ENCODE assay signal across 8 cellular contexts in genomic region chr16:67645397-67646121, GRCh38. TPM values are rescaled to one million over a fixed set of nuclear protein-coding genes. Genes with fewer than 3 reads are reported as not detected.
DNase-seq lines count a peak whose midpoint lies in the region; ATAC-seq lines count a peak whose summit lies in the region.

No MANE protein-coding gene starts in this region.

- H3K4me1 ChIP-seq in HUES64 (ENCODE audit: insufficient read depth, low read length) (no peaks in the 10 kb centered on the region), duodenal mucosa (ENCODE audit: control insufficient read depth in 1 of 2, insufficient read depth in 2 of 2, low read length in 2 of 2) (peaks cover 0 to 12% of the 10 kb centered on the region in 2 donors)

- H3K36me3 Mint-ChIP-seq in activated CD8-positive, alpha-beta memory T cell treated with anti-CD3 and anti-CD28 coated beads, Interleukin-2, amount 10 ng/mL, durations not matched to agents 7 days and 5 days, result peaks cover 13% of the 10 kb centered on the region

- H3K36me3 ChIP-seq in HUES64 (ENCODE audit: insufficient read depth, low read length) (peaks cover 6% of the 10 kb centered on the region; the same call in 1 of the 2 replicates), duodenal mucosa (ENCODE audit: control insufficient read depth in 1 of 2, insufficient read depth in 2 of 2, low read length in 2 of 2) (peaks cover 0 to 4% of the 10 kb centered on the region in 2 donors)

- H3K9ac ChIP-seq in HUES64 (ENCODE audit: low read depth, low read length), result peak overlapping the region; percentile 72
- H3K9ac ChIP-seq in duodenal mucosa (ENCODE audit: low read depth in 1 of 2, low read length in 2 of 2), result peak overlapping the region; percentile 32 to 37

- H3K27me3 ChIP-seq in HUES64 (ENCODE audit: insufficient read depth, low read length) (peaks cover under 1% of the 10 kb centered on the region; the same call in 1 of the 2 replicates), duodenal mucosa (ENCODE audit: control insufficient read depth in 1 of 2, insufficient read depth in 2 of 2, low read length in 2 of 2) (peaks cover 38 to 40% of the 10 kb centered on the region in 2 donors)

- H3K27me3 Mint-ChIP-seq in activated CD8-positive, alpha-beta memory T cell treated with anti-CD3 and anti-CD28 coated beads, Interleukin-2, amount 10 ng/mL, durations not matched to agents 7 days and 5 days, result no peaks in the 10 kb centered on the region

- H3K27ac ChIP-seq in HUES64 (ENCODE audit: low read depth, low read length) (no peak overlapping the region), duodenal mucosa (ENCODE audit: low read depth, low read length) (no peak overlapping the region)

- peak; percentile 59 for DNase-seq in activated CD8-positive, alpha-beta memory T cell treated with anti-CD3 and anti-CD28 coated beads, Interleukin-2, amount 10 ng/mL, durations not matched to agents 7 days and 5 days
- DNase-seq in activated CD8-positive, alpha-beta memory T cell treated with anti-CD3 and anti-CD28 coated beads, Interleukin-2, amount 50 U/mL, for 4 hours, result no peak
- peak; percentile 15 for DNase-seq in stimulated activated naive CD4-positive, alpha-beta T cell treated with Interleukin-2 at 50 U/mL for 16 hours (lab: John Stamatoyannopoulos, UW)
- DNase-seq in HT-29 (ENCODE audit: low spot score), result no peak
- DNase-seq in DMS114 treated with DMSO at 0.1 percent for 48 hours (lab: John Stamatoyannopoulos, UW; ENCODE audit: unreplicated experiment), result no peak
- DNase-seq in NCI-H446 treated with DMSO at 0.1 percent for 48 hours (lab: John Stamatoyannopoulos, UW), result no peak

- peak overlapping the region; percentile 97 for H3K27ac Mint-ChIP-seq in activated CD8-positive, alpha-beta memory T cell treated with anti-CD3 and anti-CD28 coated beads, Interleukin-2, amount 10 ng/mL, durations not matched to agents 7 days and 5 days

- peak overlapping the region; percentile 54 for H3K4me3 ChIP-seq in HUES64 (ENCODE audit: low read length)
- peak overlapping the region; percentile 19 to 59 for H3K4me3 ChIP-seq in duodenal mucosa (ENCODE audit: low read depth in 1 of 2, low read length in 2 of 2)

- CTCF ChIA-PET in activated CD8-positive, alpha-beta memory T cell treated with anti-CD3 and anti-CD28 coated beads, Interleukin-2, amount 10 ng/mL, durations not matched to agents 7 days and 5 days (lab: Charles Lee), result interaction anchor here (0.6 to 11.4 kb wide), 34 partner anchors 11 to 631 kb away, joined by 3 to 307 read pairs (median 4); partner anchors contain the start of genes ACD, ATP6V0D1, C16orf86 and CTCF

- H3K4me3 Mint-ChIP-seq in activated CD8-positive, alpha-beta memory T cell treated with anti-CD3 and anti-CD28 coated beads, Interleukin-2, amount 10 ng/mL, durations not matched to agents 7 days and 5 days, result peak overlapping the region; percentile 85

- H3K9me3 Mint-ChIP-seq in activated CD8-positive, alpha-beta memory T cell treated with anti-CD3 and anti-CD28 coated beads, Interleukin-2, amount 10 ng/mL, durations not matched to agents 7 days and 5 days (ENCODE audit: low read depth), result no peaks in the 10 kb centered on the region

- ATAC-seq in activated CD8-positive, alpha-beta memory T cell treated with anti-CD3 and anti-CD28 coated beads, Interleukin-2, amount 10 ng/mL, durations not matched to agents 7 days and 5 days, result peak; percentile 11

- peaks cover 17% of the 10 kb centered on the region for H3K4me1 Mint-ChIP-seq in activated CD8-positive, alpha-beta memory T cell treated with anti-CD3 and anti-CD28 coated beads, Interleukin-2, amount 10 ng/mL, durations not matched to agents 7 days and 5 days

- H3K9me3 ChIP-seq in HUES64 (ENCODE audit: insufficient read depth, low read depth, low read length), result no peaks in the 10 kb centered on the region
- no peaks in the 10 kb centered on the region for H3K9me3 ChIP-seq in duodenal mucosa (ENCODE audit: control insufficient read depth in 1 of 2, low read length in 2 of 2)

- WGBS in HUES64, result 85% methylated on average over 15 of the region's 15 CpGs

RNA-seq across cellular contexts. Expression of gene CARMIL2, which starts 0.6 kb away (rescaled TPM):
- 100 to 1,000 TPM; 154 to 174 TPM for total RNA-seq in activated CD8-positive, alpha-beta memory T cell treated with anti-CD3 and anti-CD28 coated beads, Interleukin-2, amount 10 ng/mL, durations not matched to agents 7 days and 5 days
- polyA plus RNA-seq in HUES64 (2013, experiment 1 of 2), result 12.9 TPM
- polyA plus RNA-seq in HUES64 (2013, experiment 2 of 2), result 13.6 TPM
- total RNA-seq in HT-29 (2014; rRNA removed; shearing (Covaris generic)), result 0.81 and 2.7 TPM in 2 replicates

RNA-seq across cellular contexts. Expression of gene ACD, which starts 14.5 kb away (rescaled TPM):
- total RNA-seq in activated CD8-positive, alpha-beta memory T cell treated with anti-CD3 and anti-CD28 coated beads, Interleukin-2, amount 10 ng/mL, durations not matched to agents 7 days and 5 days, result 10 to 100 TPM; 49.7 to 58.1 TPM
- 28.5 TPM for polyA plus RNA-seq in HUES64 (2013, experiment 1 of 2)
- 37.8 TPM for polyA plus RNA-seq in HUES64 (2013, experiment 2 of 2)
- total RNA-seq in HT-29 (2014; rRNA removed; shearing (Covaris generic)), result 79.6 and 82.2 TPM in 2 replicates

RNA-seq across cellular contexts. Expression of gene PARD6A, which starts 15.2 kb away (rescaled TPM):
- 10 to 100 TPM; 15.2 to 15.5 TPM for total RNA-seq in activated CD8-positive, alpha-beta memory T cell treated with anti-CD3 and anti-CD28 coated beads, Interleukin-2, amount 10 ng/mL, durations not matched to agents 7 days and 5 days
- polyA plus RNA-seq in HUES64 (2013, experiment 1 of 2), result 7.2 TPM
- polyA plus RNA-seq in HUES64 (2013, experiment 2 of 2), result 6.1 TPM
- total RNA-seq in HT-29 (2014; rRNA removed; shearing (Covaris generic)), result 24.9 and 38.1 TPM in 2 replicates

RNA-seq across cellular contexts. Expression of gene ENKD1, which starts 21.0 kb away (rescaled TPM):
- 1 to 10 TPM; 6.2 to 8.0 TPM for total RNA-seq in activated CD8-positive, alpha-beta memory T cell treated with anti-CD3 and anti-CD28 coated beads, Interleukin-2, amount 10 ng/mL, durations not matched to agents 7 days and 5 days
- polyA plus RNA-seq in HUES64 (2013, experiment 1 of 2), result 6.5 TPM
- 9.9 TPM for polyA plus RNA-seq in HUES64 (2013, experiment 2 of 2)
- 52.6 and 58.8 TPM in 2 replicates for total RNA-seq in HT-29 (2014; rRNA removed; shearing (Covaris generic))

RNA-seq across cellular contexts. Expression of gene C16orf86, which starts 21.1 kb away (rescaled TPM):
- total RNA-seq in activated CD8-positive, alpha-beta memory T cell treated with anti-CD3 and anti-CD28 coated beads, Interleukin-2, amount 10 ng/mL, durations not matched to agents 7 days and 5 days, result 1 to 10 TPM; 4.1 to 5.1 TPM
- polyA plus RNA-seq in HUES64 (2013, experiment 1 of 2), result 0.45 TPM
- polyA plus RNA-seq in HUES64 (2013, experiment 2 of 2), result 1.3 TPM
- 0.38 and 0.99 TPM in 2 replicates for total RNA-seq in HT-29 (2014; rRNA removed; shearing (Covaris generic))

Comparison
In these comparisons a context has a peak if more than half of its experiments do, and no peak if none do; other contexts are left out.
1. DNase-seq: peak in activated CD8-positive, alpha-beta memory T cell treated with anti-CD3 and anti-CD28 coated beads, Interleukin-2, amount 10 ng/mL, durations not matched to agents 7 days and 5 days (single experiment) and stimulated activated naive CD4-positive, alpha-beta T cell treated with Interleukin-2 at 50 U/mL for 16 hours (single experiment); none in activated CD8-positive, alpha-beta memory T cell treated with anti-CD3 and anti-CD28 coated beads, Interleukin-2, amount 50 U/mL, for 4 hours (single experiment), HT-29 (single experiment), DMS114 treated with DMSO at 0.1 percent for 48 hours (single experiment) and NCI-H446 treated with DMSO at 0.1 percent for 48 hours (single experiment).
2. RNA of gene CARMIL2, which starts 0.6 kb away (total RNA-seq): 154 to 174 TPM in activated CD8-positive, alpha-beta memory T cell treated with anti-CD3 and anti-CD28 coated beads, Interleukin-2, amount 10 ng/mL, durations not matched to agents 7 days and 5 days; 0.81 to 2.7 TPM in HT-29; every median in the first group is over 10 times any median in the second.